In genomic region chr15:42032376-42033213, GRCh38 we compare ENCODE assay signal across 1 cellular context.
TF ChIP-seq lines count a peak whose summit lies in the region.

No MANE protein-coding gene starts in this region.

TF ChIP-seq in HepG2, 621 proteins besides CTCF, POLR2A, EP300 and RAD21:
- no peak for TF ChIP-seq ZNF841 (CRISPR knock-in tag; IDR thresholded peaks at IDR 0.05; ENCODE audit: borderline replicate concordance)
- TF ChIP-seq ATF6 (CRISPR knock-in tag; conservative IDR thresholded peaks at IDR 0.05) = no peak
- no peak for TF ChIP-seq ZXDC (CRISPR knock-in tag; IDR thresholded peaks at IDR 0.05)
- no peak for TF ChIP-seq ZNF136 (CRISPR knock-in tag; IDR thresholded peaks at IDR 0.05; ENCODE audit: low read depth)
- TF ChIP-seq TMF1 (CRISPR knock-in tag; IDR thresholded peaks at IDR 0.05; ENCODE audit: low read depth) = no peak
- no peak for TF ChIP-seq ZBTB34 (CRISPR knock-in tag; IDR thresholded peaks at IDR 0.05)
- TF ChIP-seq FUBP1 (CRISPR knock-in tag; IDR thresholded peaks at IDR 0.05; ENCODE audit: borderline replicate concordance) = no peak
- TF ChIP-seq DNMT1 (CRISPR knock-in tag; IDR thresholded peaks at IDR 0.05) = no peak
- no peak for TF ChIP-seq IKZF1 (IDR thresholded peaks at IDR 0.05)
- TF ChIP-seq ZNF550 (CRISPR knock-in tag; IDR thresholded peaks at IDR 0.05; ENCODE audit: borderline replicate concordance) = no peak
- TF ChIP-seq FOSL1 (CRISPR knock-in tag; IDR thresholded peaks at IDR 0.05; ENCODE audit: borderline replicate concordance) = no peak
- no peak for TF ChIP-seq ZSCAN12 (CRISPR knock-in tag; IDR thresholded peaks at IDR 0.05)
- no peak for TF ChIP-seq SMYD3 (CRISPR knock-in tag; IDR thresholded peaks at IDR 0.05)
- no peak for TF ChIP-seq PRMT3 (CRISPR knock-in tag; IDR thresholded peaks at IDR 0.05; ENCODE audit: borderline replicate concordance, low read depth)
- no peak for TF ChIP-seq NR2F1 (CRISPR knock-in tag; IDR thresholded peaks at IDR 0.05)
